Comparison of ENCODE assay signal across 9 cellular contexts in the genomic region with DNA sequence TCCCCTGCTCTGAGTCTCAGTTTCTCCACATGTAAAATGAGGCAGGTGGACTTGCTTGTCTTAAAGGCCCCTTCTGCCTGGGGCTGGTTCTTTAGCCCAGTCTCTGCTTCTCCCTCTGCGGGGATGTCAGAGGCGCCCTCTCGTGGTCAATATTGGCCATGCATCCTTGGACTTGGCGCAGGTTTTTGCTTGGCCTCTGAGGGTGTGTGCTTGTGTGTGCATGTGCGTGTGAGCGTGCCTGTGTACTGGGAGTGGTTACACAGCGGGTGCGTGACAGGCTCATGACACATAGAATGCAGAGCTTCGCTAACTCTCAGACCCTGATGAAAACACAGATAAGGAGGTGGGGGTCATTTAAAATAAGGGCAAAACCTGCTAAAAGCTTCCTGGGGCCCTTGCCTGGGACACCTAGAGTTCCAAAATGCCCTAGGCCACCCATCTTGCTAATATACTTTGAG.
DNase-seq lines count a peak whose midpoint lies in the region; ATAC-seq and TF ChIP-seq lines count a peak whose summit lies in the region.
"Had no signal": no experiment of that assay in that cellular context is flagged by ENCODE, and none has a peak within 500 bp of the region (broad histone marks: within the 10 kb centered on the region; RNA-seq: fewer than 3 reads in every experiment).

No MANE protein-coding gene starts in this region.

- H3K27ac ChIP-seq in Karpas-422 (ENCODE audit: low read length) (no peak overlapping the region), SU-DHL-6 (ENCODE audit: low read depth, low read length) (no peak overlapping the region), cardiac muscle cell (no peak overlapping the region)
- H3K27ac ChIP-seq: BLaER1 had no signal

- H3K9me2 ChIP-seq in Karpas-422 (replicated peaks; ENCODE audit: insufficient read depth, low read length) (no peaks in the 10 kb centered on the region), SU-DHL-6 (replicated peaks; ENCODE audit: insufficient read depth, low read length) (no peaks in the 10 kb centered on the region)

- 0 out of 2 replicates have a peak overlapping the region, but pooled peaks have one; percentile 3 for H2AFZ ChIP-seq in Karpas-422 (ENCODE audit: low read length)
- no peak overlapping the region for H2AFZ ChIP-seq in SU-DHL-6 (ENCODE audit: low read depth, low read length, severe bottlenecking)

- no peak overlapping the region for H3K4me3 Mint-ChIP-seq in activated naive CD8-positive, alpha-beta T cell treated with anti-CD3 and anti-CD28 coated beads, Interleukin-2, amount 10 ng/mL, durations not matched to agents 7 days and 5 days

- H3K36me3 ChIP-seq in Karpas-422 (ENCODE audit: insufficient read depth, low read length) (no peaks in the 10 kb centered on the region), SU-DHL-6 (ENCODE audit: low read length) (no peaks in the 10 kb centered on the region), cardiac muscle cell (no peaks in the 10 kb centered on the region)
- H3K36me3 ChIP-seq: BLaER1 had no signal

- H3K4me2 ChIP-seq in Karpas-422 (ENCODE audit: low read depth, low read length, poor library complexity, severe bottlenecking), result no peak overlapping the region
- H3K4me2 ChIP-seq in SU-DHL-6 (ENCODE audit: low read depth, low read length, poor library complexity, severe bottlenecking), result no peak overlapping the region
- H3K4me2 ChIP-seq: BLaER1 had no signal

- H3K9ac ChIP-seq in Karpas-422 (ENCODE audit: low read length) (no peak overlapping the region), SU-DHL-6 (ENCODE audit: low read length) (no peak overlapping the region)
- H3K9ac ChIP-seq: BLaER1 had no signal

- H3K36me3 Mint-ChIP-seq in activated naive CD8-positive, alpha-beta T cell treated with anti-CD3 and anti-CD28 coated beads, Interleukin-2, amount 10 ng/mL, durations not matched to agents 7 days and 5 days, result no peaks in the 10 kb centered on the region

- H3K79me2 ChIP-seq in Karpas-422 (ENCODE audit: low read length), result no peaks in the 10 kb centered on the region
- no peaks in the 10 kb centered on the region for H3K79me2 ChIP-seq in SU-DHL-6 (ENCODE audit: insufficient read depth, low read length)

- H3K4me1 ChIP-seq in Karpas-422 (ENCODE audit: low read length) (peaks cover 24% of the 10 kb centered on the region), cardiac muscle cell (ENCODE audit: low read depth) (peaks cover 11% of the 10 kb centered on the region)

- ATAC-seq in activated naive CD8-positive, alpha-beta T cell treated with anti-CD3 and anti-CD28 coated beads, Interleukin-2, amount 10 ng/mL, durations not matched to agents 7 days and 5 days (ENCODE audit: low read depth), result peak; percentile 84
- ATAC-seq in GM21390 (IDR thresholded peaks at IDR 0.05; ENCODE audit: unreplicated experiment), result no peak

- TF ChIP-seq CTCF in SU-DHL-6 (IDR thresholded peaks at IDR 0.05; ENCODE audit: insufficient read depth, low read length, poor library complexity, severe bottlenecking), result peak; percentile 96
- TF ChIP-seq CTCF in cardiac muscle cell (IDR thresholded peaks at IDR 0.05; ENCODE audit: low read depth, low read length), result peak; percentile 95

- peaks cover 10% of the 10 kb centered on the region for H3K4me1 Mint-ChIP-seq in activated naive CD8-positive, alpha-beta T cell treated with anti-CD3 and anti-CD28 coated beads, Interleukin-2, amount 10 ng/mL, durations not matched to agents 7 days and 5 days

- H3K27me3 Mint-ChIP-seq in activated naive CD8-positive, alpha-beta T cell treated with anti-CD3 and anti-CD28 coated beads, Interleukin-2, amount 10 ng/mL, durations not matched to agents 7 days and 5 days, result peaks cover 19% of the 10 kb centered on the region

- H3K9me3 ChIP-seq in Karpas-422 (ENCODE audit: low read length) (no peaks in the 10 kb centered on the region), SU-DHL-6 (ENCODE audit: insufficient read depth, low read length) (no peaks in the 10 kb centered on the region), cardiac muscle cell (ENCODE audit: low read depth) (no peaks in the 10 kb centered on the region)
- H3K9me3 ChIP-seq: BLaER1 had no signal

- peaks cover 20% of the 10 kb centered on the region for H3F3A ChIP-seq in SU-DHL-6 (ENCODE audit: insufficient read depth)

- no peak overlapping the region for H3K27ac Mint-ChIP-seq in activated naive CD8-positive, alpha-beta T cell treated with anti-CD3 and anti-CD28 coated beads, Interleukin-2, amount 10 ng/mL, durations not matched to agents 7 days and 5 days

- POLR2A ChIA-PET in activated naive CD8-positive, alpha-beta T cell treated with anti-CD3 and anti-CD28 coated beads, Interleukin-2, amount 10 ng/mL, durations not matched to agents 7 days and 5 days (lab: Charles Lee), result no interaction called here

- H3K4me3 ChIP-seq in Karpas-422 (ENCODE audit: low read length) (no peak overlapping the region), SU-DHL-6 (ENCODE audit: insufficient read depth, low read length, poor library complexity, severe bottlenecking) (no peak overlapping the region), cardiac muscle cell (no peak overlapping the region)
- H3K4me3 ChIP-seq: BLaER1 had no signal

- H4K20me1 ChIP-seq in Karpas-422 (ENCODE audit: insufficient read depth, low read depth, low read length), result no peaks in the 10 kb centered on the region
- H4K20me1 ChIP-seq in SU-DHL-6 (ENCODE audit: low read depth, low read length), result no peaks in the 10 kb centered on the region
- H4K20me1 ChIP-seq: BLaER1 had no signal

- H3K27me3 ChIP-seq in Karpas-422 (ENCODE audit: low read length) (0 out of 2 replicates have a peak, but pooled peaks cover 3% of the 10 kb centered on the region), SU-DHL-6 (ENCODE audit: low read length) (no peaks in the 10 kb centered on the region), cardiac muscle cell (no peaks in the 10 kb centered on the region)
- H3K27me3 ChIP-seq: BLaER1 had no signal

- peak; percentile 81 for DNase-seq in DMS 273 (lab: John Stamatoyannopoulos, UW; ENCODE audit: unreplicated experiment)
- no peak for DNase-seq in DMS 273 treated with DMSO at 0.1 percent for 48 hours (lab: John Stamatoyannopoulos, UW)
- DNase-seq in Karpas-422, result peak; percentile 94
- peak; percentile 82 for DNase-seq in activated naive CD8-positive, alpha-beta T cell treated with anti-CD3 and anti-CD28 coated beads, Interleukin-2, amount 10 ng/mL, durations not matched to agents 7 days and 5 days
- peak; percentile 80 to 85 for DNase-seq in cardiac muscle cell (ENCODE audit: low read depth in 1 of 2, low spot score in 1 of 2)
- peak; percentile 64 for DNase-seq in renal cortical epithelial cell (ENCODE audit: low read depth)

- no peaks in the 10 kb centered on the region for H3K9me3 Mint-ChIP-seq in activated naive CD8-positive, alpha-beta T cell treated with anti-CD3 and anti-CD28 coated beads, Interleukin-2, amount 10 ng/mL, durations not matched to agents 7 days and 5 days
